In the genomic region with DNA sequence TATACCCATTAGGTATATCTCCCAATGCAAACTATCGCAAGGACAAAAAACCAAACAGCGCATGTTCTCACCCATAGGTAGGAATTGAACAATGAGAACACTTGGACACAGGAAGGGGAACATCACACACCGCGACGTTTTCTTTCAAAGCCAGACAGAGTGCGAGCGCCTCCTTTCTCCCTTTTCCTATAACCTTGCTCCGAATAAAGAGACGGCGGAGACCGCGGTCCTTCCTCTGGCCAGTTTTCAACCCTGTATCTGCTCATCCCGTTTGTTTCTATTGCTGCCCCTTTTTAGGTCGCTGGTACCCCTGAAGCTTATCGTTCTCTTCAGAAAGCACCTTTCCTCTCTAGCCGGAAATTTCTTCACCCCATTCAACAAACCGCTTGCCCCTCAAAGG, we compare ENCODE assay signal across 1 cellular context.
TF ChIP-seq lines count a peak whose summit lies in the region.

No MANE protein-coding gene starts in this region.

TF ChIP-seq in IMR-90, 13 proteins besides CTCF, POLR2A, EP300 and RAD21 (continued from another document):
- TF ChIP-seq, protein P1, sequence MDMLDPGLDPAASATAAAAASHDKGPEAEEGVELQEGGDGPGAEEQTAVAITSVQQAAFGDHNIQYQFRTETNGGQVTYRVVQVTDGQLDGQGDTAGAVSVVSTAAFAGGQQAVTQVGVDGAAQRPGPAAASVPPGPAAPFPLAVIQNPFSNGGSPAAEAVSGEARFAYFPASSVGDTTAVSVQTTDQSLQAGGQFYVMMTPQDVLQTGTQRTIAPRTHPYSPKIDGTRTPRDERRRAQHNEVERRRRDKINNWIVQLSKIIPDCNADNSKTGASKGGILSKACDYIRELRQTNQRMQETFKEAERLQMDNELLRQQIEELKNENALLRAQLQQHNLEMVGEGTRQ (IDR thresholded peaks at IDR 0.05; ENCODE audit: low read depth, low read length): no peak
